8 cellular contexts compared by ENCODE assay signal in genomic region chr1:192805832-192806323, GRCh38. TPM values are rescaled to one million over a fixed set of nuclear protein-coding genes. Genes with fewer than 3 reads are reported as not detected.
DNase-seq lines count a peak whose midpoint lies in the region; ATAC-seq and TF ChIP-seq lines count a peak whose summit lies in the region.

No MANE protein-coding gene starts in this region.

- ATAC-seq in GM21619 (IDR thresholded peaks at IDR 0.05; ENCODE audit: unreplicated experiment) (peak; percentile 30), IMR-90 (ENCODE audit: low read depth) (no peak), RWPE2 (ENCODE audit: low read depth) (peak; percentile 51)

- no peaks in the 10 kb centered on the region for H3K9me3 Mint-ChIP-seq in endodermal cell
- H3K9me3 Mint-ChIP-seq in nephron, result no peaks in the 10 kb centered on the region

- no peak overlapping the region for H2BK15ac ChIP-seq in IMR-90 (ENCODE audit: low read depth, low read length)

- dilution Hi-C loops in IMR-90 (cut with HindIII; ENCODE audit: low sequenced_read_pairs, unreplicated experiment), result loop anchor here (25.0 kb wide), 1 partner anchor 206 kb away; no protein-coding TSS in a partner anchor

- H3K27me3 Mint-ChIP-seq in endodermal cell (ENCODE audit: insufficient read depth) (peaks cover 15% of the 10 kb centered on the region), nephron (ENCODE audit: low read depth) (no peaks in the 10 kb centered on the region)

- no peak overlapping the region for H2BK120ac ChIP-seq in IMR-90 (ENCODE audit: low read depth, low read length)

- H3K27ac Mint-ChIP-seq in endodermal cell (no peak overlapping the region), nephron (no peak overlapping the region)

- peaks cover 13% of the 10 kb centered on the region; the same call in 1 of the 2 replicates for H4K20me1 ChIP-seq in IMR-90 (ENCODE audit: insufficient read depth, low read length)

- H3K27me3 ChIP-seq in IMR-90 (ENCODE audit: control insufficient read depth, insufficient read depth, low read length) (no peaks in the 10 kb centered on the region), RWPE2 (ENCODE audit: insufficient read depth, poor library complexity, severe bottlenecking) (no peaks in the 10 kb centered on the region), endodermal cell (ENCODE audit: control insufficient read depth, insufficient read depth, low read length, poor library complexity, severe bottlenecking) (peaks cover 9% of the 10 kb centered on the region)

- H2BK5ac ChIP-seq in IMR-90 (ENCODE audit: low read depth, low read length, poor library complexity, severe bottlenecking), result no peak overlapping the region

- no peak overlapping the region for H3K4me3 ChIP-seq in IMR-90 (ENCODE audit: insufficient read depth, low read depth, low read length)
- no peak overlapping the region for H3K4me3 ChIP-seq in RWPE2 (ENCODE audit: severe bottlenecking)
- no peak overlapping the region for H3K4me3 ChIP-seq in endodermal cell (ENCODE audit: low read length)

- H3K4ac ChIP-seq in IMR-90 (ENCODE audit: low read depth, low read length), result no peak overlapping the region

- H3K18ac ChIP-seq in IMR-90 (ENCODE audit: low read depth, low read length), result no peak overlapping the region

- no peak overlapping the region for H4K91ac ChIP-seq in IMR-90 (ENCODE audit: insufficient read depth, low read depth, low read length)

- DNase-seq in stimulated activated CD8-positive, alpha-beta memory T cell treated with anti-CD3 and anti-CD28 coated beads, Interleukin-15, amount 100 ng/mL, for 1 hour (ENCODE audit: low read depth), result peak; percentile 4
- DNase-seq in stimulated activated CD8-positive, alpha-beta memory T cell treated with anti-CD3 and anti-CD28 coated beads, Interleukin-4, amount 100 ng/mL, for 48 hours, result no peak
- DNase-seq in IMR-90, result peak; percentile 91
- no peak for DNase-seq in RWPE2 (ENCODE audit: low spot score)
- DNase-seq in endodermal cell, result no peak
- no peak for DNase-seq in activated CD8-positive, alpha-beta memory T cell treated with anti-CD3 and anti-CD28 coated beads, Interleukin-2, amount 50 U/mL, for 48 hours

- H3K27ac ChIP-seq in IMR-90 (ENCODE audit: insufficient read depth, low read length), result no peak overlapping the region
- H3K27ac ChIP-seq in RWPE2 (ENCODE audit: poor library complexity, severe bottlenecking), result no peak overlapping the region
- no peak overlapping the region for H3K27ac ChIP-seq in endodermal cell (ENCODE audit: low read depth, low read length)

- H3K79me1 ChIP-seq in IMR-90 (ENCODE audit: low read depth in 1 of 2, low read length in 2 of 2), result peaks cover 5 to 17% of the 10 kb centered on the region in 2 experiments; a peak in 3 of 4 replicates

- peak; percentile 68 for TF ChIP-seq CTCF in IMR-90 (conservative IDR thresholded peaks at IDR 0.05; ENCODE audit: low read depth, low read length)
- peak; percentile 93 for TF ChIP-seq CTCF in RWPE2 (IDR thresholded peaks at IDR 0.05; ENCODE audit: poor library complexity, severe bottlenecking)
- TF ChIP-seq CTCF in endodermal cell (conservative IDR thresholded peaks at IDR 0.05), result peak; percentile 83
- TF ChIP-seq CTCF in nephron (IDR thresholded peaks at IDR 0.05; ENCODE audit: unreplicated experiment in 3 of 3), result peak; percentile 44 to 60 (median 53)

- H2AFZ ChIP-seq in IMR-90 (replicated peaks; ENCODE audit: low read length, poor library complexity), result no peak overlapping the region

- peaks cover 20% of the 10 kb centered on the region for H3K4me1 Mint-ChIP-seq in endodermal cell
- H3K4me1 Mint-ChIP-seq in nephron, result peaks cover 29% of the 10 kb centered on the region

- H3K9ac ChIP-seq in IMR-90 (ENCODE audit: low read depth, low read length) (no peak overlapping the region), endodermal cell (ENCODE audit: extremely low read depth, low read length, poor library complexity, severe bottlenecking) (no peak overlapping the region)

- no peak overlapping the region for H4K5ac ChIP-seq in IMR-90 (ENCODE audit: low read depth, low read length)

- H3K36me3 ChIP-seq in IMR-90 (ENCODE audit: control insufficient read depth, insufficient read depth, low read length), result peaks cover 4% of the 10 kb centered on the region; the same call in 1 of the 2 replicates
- H3K36me3 ChIP-seq in RWPE2 (ENCODE audit: low read depth), result peaks cover 5% of the 10 kb centered on the region
- no peaks in the 10 kb centered on the region for H3K36me3 ChIP-seq in endodermal cell (ENCODE audit: control insufficient read depth, insufficient read depth, low read length)

- no peak overlapping the region for H4K8ac ChIP-seq in IMR-90 (ENCODE audit: low read depth in 2 of 2, low read length in 2 of 2)

- POLR2A ChIA-PET in IMR-90 (lab: Charles Lee; ENCODE audit: unreplicated experiment), result no interaction called here

- CTCF ChIA-PET in IMR-90 (lab: Yijun Ruan, JAX), result interaction anchor here (1.3 to 3.0 kb wide), 4 partner anchors 10 to 328 kb away, joined by 5 to 16 read pairs (median 8); no protein-coding TSS in a partner anchor

- TF ChIP-seq RAD21 in IMR-90 (IDR thresholded peaks at IDR 0.05; ENCODE audit: low read length), result peak; percentile 69

- H3K4me2 ChIP-seq in IMR-90 (ENCODE audit: low read depth, low read length), result no peak overlapping the region

- WGBS in IMR-90 (ENCODE audit: extremely low coverage in 2 of 2, insufficient read length in 1 of 2), 2 experiments, result no CpG with 5 or more reads among the region's 2 CpGs
- WGBS in endodermal cell (ENCODE audit: insufficient coverage in 1 of 2, insufficient read length in 1 of 2), 2 experiments, result no CpG with 5 or more reads among the region's 2 CpGs

- TF ChIP-seq POLR2A in IMR-90 (IDR thresholded peaks at IDR 0.05; ENCODE audit: low read depth, low read length), result no peak

- H3K4me3 Mint-ChIP-seq in endodermal cell, result no peak overlapping the region
- H3K4me3 Mint-ChIP-seq in nephron, result no peak overlapping the region

- no TSS peak for BruUV-seq in IMR-90 (replicated peaks; lab: Mats Ljungman, UMichigan)

- no peak overlapping the region for H2BK20ac ChIP-seq in IMR-90 (ENCODE audit: low read depth, low read length)

- H3K9me3 ChIP-seq in IMR-90 (ENCODE audit: control insufficient read depth, insufficient read depth, low read length), result no peaks in the 10 kb centered on the region
- H3K9me3 ChIP-seq in RWPE2 (ENCODE audit: severe bottlenecking), result no peaks in the 10 kb centered on the region
- H3K9me3 ChIP-seq in endodermal cell (ENCODE audit: control insufficient read depth, low read length), result no peaks in the 10 kb centered on the region

- no peaks in the 10 kb centered on the region for H3K9me1 ChIP-seq in IMR-90 (ENCODE audit: insufficient read depth, low read length)

- H3K14ac ChIP-seq in IMR-90 (replicated peaks; ENCODE audit: low read depth, low read length), result no peak overlapping the region

- H2AK9ac ChIP-seq in IMR-90 (replicated peaks; ENCODE audit: low read depth, low read length, poor library complexity), result no peak overlapping the region

- H3K4me1 ChIP-seq in IMR-90 (ENCODE audit: control insufficient read depth, insufficient read depth, low read length) (peaks cover 4% of the 10 kb centered on the region), RWPE2 (ENCODE audit: insufficient read depth, poor library complexity, severe bottlenecking) (peaks cover 20% of the 10 kb centered on the region), endodermal cell (ENCODE audit: control insufficient read depth, insufficient read depth, low read length) (peaks cover 6% of the 10 kb centered on the region)

- in situ Hi-C loops in IMR-90 (cut with MboI; ENCODE audit: low sequenced_read_pairs), result no loop called here

- intact Hi-C loops in IMR-90 (cut with micrococcal nuclease), result loop anchor here (2.0 to 10.0 kb wide), 3 partner anchors 179 to 529 kb away; partner anchors contain the start of gene CDC73

- H2AK5ac ChIP-seq in IMR-90 (ENCODE audit: low read depth, low read length), result no peak overlapping the region

- no peak overlapping the region for H3K23ac ChIP-seq in IMR-90 (ENCODE audit: low read depth, low read length)

- H3K36me3 Mint-ChIP-seq in endodermal cell (ENCODE audit: low read depth), result no peaks in the 10 kb centered on the region
- no peaks in the 10 kb centered on the region for H3K36me3 Mint-ChIP-seq in nephron (ENCODE audit: low read depth)

- H3K56ac ChIP-seq in IMR-90 (ENCODE audit: extremely low read depth, insufficient read depth, low read length), result no peak overlapping the region

TF ChIP-seq in IMR-90, 13 proteins besides CTCF, POLR2A, EP300 and RAD21 (continues in another document):
- TF ChIP-seq MAZ (IDR thresholded peaks at IDR 0.05; ENCODE audit: borderline replicate concordance, low read depth, low read length), result no peak
- peak; percentile 36; the same call in 1 of the 2 replicates for TF ChIP-seq BHLHE40 (IDR thresholded peaks at IDR 0.05; ENCODE audit: low read depth, low read length)
- peak; percentile 99 for TF ChIP-seq CEBPB (IDR thresholded peaks at IDR 0.05; ENCODE audit: low read depth, low read length)
- no peak for TF ChIP-seq RFX5 (IDR thresholded peaks at IDR 0.05; ENCODE audit: low read depth, low read length)
- TF ChIP-seq RCOR1 (IDR thresholded peaks at IDR 0.05; ENCODE audit: insufficient replicate concordance, low read length), result peak; percentile 51
- no peak for TF ChIP-seq MXI1 (IDR thresholded peaks at IDR 0.05; ENCODE audit: borderline replicate concordance, low read depth, low read length)
- TF ChIP-seq MAFK (IDR thresholded peaks at IDR 0.05; ENCODE audit: low read depth, low read length), result no peak
- TF ChIP-seq USF2 (IDR thresholded peaks at IDR 0.05; ENCODE audit: low read depth, low read length), result no peak
- peak; percentile 74 for TF ChIP-seq SMC3 (IDR thresholded peaks at IDR 0.05; ENCODE audit: low read depth, low read length)

RNA-seq across cellular contexts. Expression of gene RGS2, which starts 3.0 kb away (rescaled TPM):
- total RNA-seq in IMR-90 (2012; rRNA removed), result 19.7 and 25.0 TPM in 2 replicates
- 13.5 and 20.7 TPM in 2 replicates for polyA plus RNA-seq in IMR-90 (2012; rRNA removed)
- 8.0 and 10.2 TPM in 2 replicates for polyA plus RNA-seq in IMR-90 (2012; cell fraction: cytosol; rRNA removed)
- 8.1 and 208 TPM in 2 replicates for polyA plus RNA-seq in IMR-90 (2012; cell fraction: nucleus; rRNA removed; ENCODE audit: low replicate concordance)
- 10 to 100 TPM; 14.1 to 14.2 TPM for total RNA-seq in endodermal cell
- polyA plus RNA-seq in endodermal cell (2013, experiment 1 of 2), result 22.4 TPM
- polyA plus RNA-seq in endodermal cell (2013, experiment 2 of 2), result 20.7 TPM

Comparison
In these comparisons a context has a peak if more than half of its experiments do, and no peak if none do; other contexts are left out.
1. DNase-seq: peak in stimulated activated CD8-positive, alpha-beta memory T cell treated with anti-CD3 and anti-CD28 coated beads, Interleukin-15, amount 100 ng/mL, for 1 hour (single experiment) and IMR-90 (single experiment); none in stimulated activated CD8-positive, alpha-beta memory T cell treated with anti-CD3 and anti-CD28 coated beads, Interleukin-4, amount 100 ng/mL, for 48 hours (single experiment), RWPE2 (single experiment), endodermal cell (single experiment) and activated CD8-positive, alpha-beta memory T cell treated with anti-CD3 and anti-CD28 coated beads, Interleukin-2, amount 50 U/mL, for 48 hours (single experiment).
2. Peak in every context shown above with its lines, with median percentiles within 50 percentile points of each other: CTCF ChIP-seq.